1 cellular context compared by ENCODE assay signal in the genomic region with DNA sequence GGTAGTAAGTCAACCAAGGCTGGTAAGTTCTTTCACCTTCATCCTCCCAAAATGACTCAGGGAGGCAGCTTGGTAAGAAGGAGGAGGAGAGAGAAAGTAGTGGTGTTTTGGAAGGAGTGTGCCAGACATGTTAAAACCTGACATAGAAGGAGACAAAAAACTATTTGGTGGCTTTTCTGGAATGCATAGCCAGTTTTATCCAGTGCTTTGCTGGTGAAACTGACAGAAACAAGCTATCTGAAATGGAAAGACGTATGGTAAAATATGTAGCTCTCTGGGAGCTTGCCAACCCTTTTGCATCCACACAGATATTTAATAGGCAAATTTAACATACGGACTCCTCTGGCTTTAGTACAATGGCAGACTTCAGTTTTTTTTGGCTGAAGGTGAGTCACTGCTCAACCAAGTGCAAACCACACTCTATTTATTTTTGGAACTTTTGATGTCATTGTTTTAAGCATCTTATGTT.
TF ChIP-seq lines count a peak whose summit lies in the region.

No MANE protein-coding gene starts in this region.

TF ChIP-seq in GM12878, 131 proteins besides CTCF, POLR2A, EP300 and RAD21 (continued from another document and continues in another):
- TF ChIP-seq, protein P1, sequence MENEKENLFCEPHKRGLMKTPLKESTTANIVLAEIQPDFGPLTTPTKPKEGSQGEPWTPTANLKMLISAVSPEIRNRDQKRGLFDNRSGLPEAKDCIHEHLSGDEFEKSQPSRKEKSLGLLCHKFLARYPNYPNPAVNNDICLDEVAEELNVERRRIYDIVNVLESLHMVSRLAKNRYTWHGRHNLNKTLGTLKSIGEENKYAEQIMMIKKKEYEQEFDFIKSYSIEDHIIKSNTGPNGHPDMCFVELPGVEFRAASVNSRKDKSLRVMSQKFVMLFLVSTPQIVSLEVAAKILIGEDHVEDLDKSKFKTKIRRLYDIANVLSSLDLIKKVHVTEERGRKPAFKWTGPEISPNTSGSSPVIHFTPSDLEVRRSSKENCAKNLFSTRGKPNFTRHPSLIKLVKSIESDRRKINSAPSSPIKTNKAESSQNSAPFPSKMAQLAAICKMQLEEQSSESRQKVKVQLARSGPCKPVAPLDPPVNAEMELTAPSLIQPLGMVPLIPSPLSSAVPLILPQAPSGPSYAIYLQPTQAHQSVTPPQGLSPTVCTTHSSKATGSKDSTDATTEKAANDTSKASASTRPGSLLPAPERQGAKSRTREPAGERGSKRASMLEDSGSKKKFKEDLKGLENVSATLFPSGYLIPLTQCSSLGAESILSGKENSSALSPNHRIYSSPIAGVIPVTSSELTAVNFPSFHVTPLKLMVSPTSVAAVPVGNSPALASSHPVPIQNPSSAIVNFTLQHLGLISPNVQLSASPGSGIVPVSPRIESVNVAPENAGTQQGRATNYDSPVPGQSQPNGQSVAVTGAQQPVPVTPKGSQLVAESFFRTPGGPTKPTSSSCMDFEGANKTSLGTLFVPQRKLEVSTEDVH (IDR thresholded peaks at IDR 0.05; ENCODE audit: low read depth, partially characterized antibody) = no peak
- TF ChIP-seq BCL11A (IDR thresholded peaks at IDR 0.05; ENCODE audit: low read depth, low read length) (peak; percentile 56; the same call in 1 of the 2 replicates), TCF12 (IDR thresholded peaks at IDR 0.05; ENCODE audit: low read depth, low read length) (no peak), GABPA (IDR thresholded peaks at IDR 0.05; ENCODE audit: low read depth) (peak; percentile 41; the same call in 1 of the 2 replicates), CHD4 (IDR thresholded peaks at IDR 0.05) (no peak), BHLHE40 (IDR thresholded peaks at IDR 0.05; ENCODE audit: borderline replicate concordance in 1 of 2, low read depth in 2 of 2, low read length in 1 of 2) (0 out of 4 replicates have a peak, but pooled peaks have one; percentile 15 to 17), ETV6 (conservative IDR thresholded peaks at IDR 0.05 in 1 of 2, IDR thresholded peaks at IDR 0.05 in 1 of 2; ENCODE audit: borderline replicate concordance in 1 of 2, low read depth in 1 of 2) (no peak; a peak in 1 of 4 replicates), POU2F2 (IDR thresholded peaks at IDR 0.05; ENCODE audit: borderline replicate concordance, low read depth, low read length) (peak; percentile 77; the same call in 1 of the 3 replicates), SIX5 (IDR thresholded peaks at IDR 0.05; ENCODE audit: low read depth, low read length, severe bottlenecking) (no peak), ASH2L (IDR thresholded peaks at IDR 0.05; ENCODE audit: borderline replicate concordance, low read depth) (0 out of 2 replicates have a peak, but pooled peaks have one; percentile 74), NFYA (IDR thresholded peaks at IDR 0.05; ENCODE audit: borderline replicate concordance, low read depth, low read length) (no peak), RCOR1 (conservative IDR thresholded peaks at IDR 0.05; ENCODE audit: low read depth, low read length) (no peak), RFX5 (IDR thresholded peaks at IDR 0.05; ENCODE audit: low read depth, low read length) (no peak), SREBF2 (IDR thresholded peaks at IDR 0.05; ENCODE audit: low read length) (no peak), EED (IDR thresholded peaks at IDR 0.05; ENCODE audit: low read depth) (no peak), SUZ12 (IDR thresholded peaks at IDR 0.05; ENCODE audit: unreplicated experiment) (no peak), MEF2B (IDR thresholded peaks at IDR 0.05; ENCODE audit: partially characterized antibody, poor library complexity, severe bottlenecking) (peak; percentile 95), CBFB (IDR thresholded peaks at IDR 0.05; ENCODE audit: low read depth) (peak; percentile 74), PML (IDR thresholded peaks at IDR 0.05; ENCODE audit: low read length) (peak; percentile 80), FOS (IDR thresholded peaks at IDR 0.05; ENCODE audit: borderline replicate concordance, extremely low read depth, insufficient read length) (no peak), TBL1XR1 (IDR thresholded peaks at IDR 0.05; ENCODE audit: low read depth, low read length) (peak; percentile 66; the same call in 1 of the 2 replicates), NFIC (IDR thresholded peaks at IDR 0.05; ENCODE audit: low read depth, low read length) (peak; percentile 91), SUPT20H (IDR thresholded peaks at IDR 0.05; ENCODE audit: borderline replicate concordance, control insufficient read depth, low read depth, low read length) (no peak), SMARCA5 (IDR thresholded peaks at IDR 0.05) (no peak), JUND (IDR thresholded peaks at IDR 0.05; ENCODE audit: low read depth, low read length) (peak; percentile 79; the same call in 1 of the 2 replicates), NR2F1 (conservative IDR thresholded peaks at IDR 0.05) (no peak; the same call in 1 of the 2 replicates)
- TF ChIP-seq, protein P2, sequence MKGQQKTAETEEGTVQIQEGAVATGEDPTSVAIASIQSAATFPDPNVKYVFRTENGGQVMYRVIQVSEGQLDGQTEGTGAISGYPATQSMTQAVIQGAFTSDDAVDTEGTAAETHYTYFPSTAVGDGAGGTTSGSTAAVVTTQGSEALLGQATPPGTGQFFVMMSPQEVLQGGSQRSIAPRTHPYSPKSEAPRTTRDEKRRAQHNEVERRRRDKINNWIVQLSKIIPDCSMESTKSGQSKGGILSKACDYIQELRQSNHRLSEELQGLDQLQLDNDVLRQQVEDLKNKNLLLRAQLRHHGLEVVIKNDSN (IDR thresholded peaks at IDR 0.05; ENCODE audit: borderline replicate concordance, extremely low read length, insufficient read depth, low read depth, low read length) = no peak
- TF ChIP-seq, protein P3, sequence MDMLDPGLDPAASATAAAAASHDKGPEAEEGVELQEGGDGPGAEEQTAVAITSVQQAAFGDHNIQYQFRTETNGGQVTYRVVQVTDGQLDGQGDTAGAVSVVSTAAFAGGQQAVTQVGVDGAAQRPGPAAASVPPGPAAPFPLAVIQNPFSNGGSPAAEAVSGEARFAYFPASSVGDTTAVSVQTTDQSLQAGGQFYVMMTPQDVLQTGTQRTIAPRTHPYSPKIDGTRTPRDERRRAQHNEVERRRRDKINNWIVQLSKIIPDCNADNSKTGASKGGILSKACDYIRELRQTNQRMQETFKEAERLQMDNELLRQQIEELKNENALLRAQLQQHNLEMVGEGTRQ (IDR thresholded peaks at IDR 0.05; ENCODE audit: borderline replicate concordance, low read depth, low read length) = no peak
- TF ChIP-seq, protein P4, sequence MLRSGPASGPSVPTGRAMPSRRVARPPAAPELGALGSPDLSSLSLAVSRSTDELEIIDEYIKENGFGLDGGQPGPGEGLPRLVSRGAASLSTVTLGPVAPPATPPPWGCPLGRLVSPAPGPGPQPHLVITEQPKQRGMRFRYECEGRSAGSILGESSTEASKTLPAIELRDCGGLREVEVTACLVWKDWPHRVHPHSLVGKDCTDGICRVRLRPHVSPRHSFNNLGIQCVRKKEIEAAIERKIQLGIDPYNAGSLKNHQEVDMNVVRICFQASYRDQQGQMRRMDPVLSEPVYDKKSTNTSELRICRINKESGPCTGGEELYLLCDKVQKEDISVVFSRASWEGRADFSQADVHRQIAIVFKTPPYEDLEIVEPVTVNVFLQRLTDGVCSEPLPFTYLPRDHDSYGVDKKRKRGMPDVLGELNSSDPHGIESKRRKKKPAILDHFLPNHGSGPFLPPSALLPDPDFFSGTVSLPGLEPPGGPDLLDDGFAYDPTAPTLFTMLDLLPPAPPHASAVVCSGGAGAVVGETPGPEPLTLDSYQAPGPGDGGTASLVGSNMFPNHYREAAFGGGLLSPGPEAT (IDR thresholded peaks at IDR 0.05; ENCODE audit: low read depth) = peak; percentile 48; the same call in 1 of the 2 replicates
- TF ChIP-seq, protein P5, sequence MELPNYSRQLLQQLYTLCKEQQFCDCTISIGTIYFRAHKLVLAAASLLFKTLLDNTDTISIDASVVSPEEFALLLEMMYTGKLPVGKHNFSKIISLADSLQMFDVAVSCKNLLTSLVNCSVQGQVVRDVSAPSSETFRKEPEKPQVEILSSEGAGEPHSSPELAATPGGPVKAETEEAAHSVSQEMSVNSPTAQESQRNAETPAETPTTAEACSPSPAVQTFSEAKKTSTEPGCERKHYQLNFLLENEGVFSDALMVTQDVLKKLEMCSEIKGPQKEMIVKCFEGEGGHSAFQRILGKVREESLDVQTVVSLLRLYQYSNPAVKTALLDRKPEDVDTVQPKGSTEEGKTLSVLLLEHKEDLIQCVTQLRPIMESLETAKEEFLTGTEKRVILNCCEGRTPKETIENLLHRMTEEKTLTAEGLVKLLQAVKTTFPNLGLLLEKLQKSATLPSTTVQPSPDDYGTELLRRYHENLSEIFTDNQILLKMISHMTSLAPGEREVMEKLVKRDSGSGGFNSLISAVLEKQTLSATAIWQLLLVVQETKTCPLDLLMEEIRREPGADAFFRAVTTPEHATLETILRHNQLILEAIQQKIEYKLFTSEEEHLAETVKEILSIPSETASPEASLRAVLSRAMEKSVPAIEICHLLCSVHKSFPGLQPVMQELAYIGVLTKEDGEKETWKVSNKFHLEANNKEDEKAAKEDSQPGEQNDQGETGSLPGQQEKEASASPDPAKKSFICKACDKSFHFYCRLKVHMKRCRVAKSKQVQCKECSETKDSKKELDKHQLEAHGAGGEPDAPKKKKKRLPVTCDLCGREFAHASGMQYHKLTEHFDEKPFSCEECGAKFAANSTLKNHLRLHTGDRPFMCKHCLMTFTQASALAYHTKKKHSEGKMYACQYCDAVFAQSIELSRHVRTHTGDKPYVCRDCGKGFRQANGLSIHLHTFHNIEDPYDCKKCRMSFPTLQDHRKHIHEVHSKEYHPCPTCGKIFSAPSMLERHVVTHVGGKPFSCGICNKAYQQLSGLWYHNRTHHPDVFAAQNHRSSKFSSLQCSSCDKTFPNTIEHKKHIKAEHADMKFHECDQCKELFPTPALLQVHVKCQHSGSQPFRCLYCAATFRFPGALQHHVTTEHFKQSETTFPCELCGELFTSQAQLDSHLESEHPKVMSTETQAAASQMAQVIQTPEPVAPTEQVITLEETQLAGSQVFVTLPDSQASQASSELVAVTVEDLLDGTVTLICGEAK (IDR thresholded peaks at IDR 0.05; ENCODE audit: borderline replicate concordance) = no peak
- TF ChIP-seq, protein P6, sequence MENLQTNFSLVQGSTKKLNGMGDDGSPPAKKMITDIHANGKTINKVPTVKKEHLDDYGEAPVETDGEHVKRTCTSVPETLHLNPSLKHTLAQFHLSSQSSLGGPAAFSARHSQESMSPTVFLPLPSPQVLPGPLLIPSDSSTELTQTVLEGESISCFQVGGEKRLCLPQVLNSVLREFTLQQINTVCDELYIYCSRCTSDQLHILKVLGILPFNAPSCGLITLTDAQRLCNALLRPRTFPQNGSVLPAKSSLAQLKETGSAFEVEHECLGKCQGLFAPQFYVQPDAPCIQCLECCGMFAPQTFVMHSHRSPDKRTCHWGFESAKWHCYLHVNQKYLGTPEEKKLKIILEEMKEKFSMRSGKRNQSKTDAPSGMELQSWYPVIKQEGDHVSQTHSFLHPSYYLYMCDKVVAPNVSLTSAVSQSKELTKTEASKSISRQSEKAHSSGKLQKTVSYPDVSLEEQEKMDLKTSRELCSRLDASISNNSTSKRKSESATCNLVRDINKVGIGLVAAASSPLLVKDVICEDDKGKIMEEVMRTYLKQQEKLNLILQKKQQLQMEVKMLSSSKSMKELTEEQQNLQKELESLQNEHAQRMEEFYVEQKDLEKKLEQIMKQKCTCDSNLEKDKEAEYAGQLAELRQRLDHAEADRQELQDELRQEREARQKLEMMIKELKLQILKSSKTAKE (IDR thresholded peaks at IDR 0.05; ENCODE audit: low read depth, poor library complexity, severe bottlenecking) = peak; percentile 90
- TF ChIP-seq, protein P7, sequence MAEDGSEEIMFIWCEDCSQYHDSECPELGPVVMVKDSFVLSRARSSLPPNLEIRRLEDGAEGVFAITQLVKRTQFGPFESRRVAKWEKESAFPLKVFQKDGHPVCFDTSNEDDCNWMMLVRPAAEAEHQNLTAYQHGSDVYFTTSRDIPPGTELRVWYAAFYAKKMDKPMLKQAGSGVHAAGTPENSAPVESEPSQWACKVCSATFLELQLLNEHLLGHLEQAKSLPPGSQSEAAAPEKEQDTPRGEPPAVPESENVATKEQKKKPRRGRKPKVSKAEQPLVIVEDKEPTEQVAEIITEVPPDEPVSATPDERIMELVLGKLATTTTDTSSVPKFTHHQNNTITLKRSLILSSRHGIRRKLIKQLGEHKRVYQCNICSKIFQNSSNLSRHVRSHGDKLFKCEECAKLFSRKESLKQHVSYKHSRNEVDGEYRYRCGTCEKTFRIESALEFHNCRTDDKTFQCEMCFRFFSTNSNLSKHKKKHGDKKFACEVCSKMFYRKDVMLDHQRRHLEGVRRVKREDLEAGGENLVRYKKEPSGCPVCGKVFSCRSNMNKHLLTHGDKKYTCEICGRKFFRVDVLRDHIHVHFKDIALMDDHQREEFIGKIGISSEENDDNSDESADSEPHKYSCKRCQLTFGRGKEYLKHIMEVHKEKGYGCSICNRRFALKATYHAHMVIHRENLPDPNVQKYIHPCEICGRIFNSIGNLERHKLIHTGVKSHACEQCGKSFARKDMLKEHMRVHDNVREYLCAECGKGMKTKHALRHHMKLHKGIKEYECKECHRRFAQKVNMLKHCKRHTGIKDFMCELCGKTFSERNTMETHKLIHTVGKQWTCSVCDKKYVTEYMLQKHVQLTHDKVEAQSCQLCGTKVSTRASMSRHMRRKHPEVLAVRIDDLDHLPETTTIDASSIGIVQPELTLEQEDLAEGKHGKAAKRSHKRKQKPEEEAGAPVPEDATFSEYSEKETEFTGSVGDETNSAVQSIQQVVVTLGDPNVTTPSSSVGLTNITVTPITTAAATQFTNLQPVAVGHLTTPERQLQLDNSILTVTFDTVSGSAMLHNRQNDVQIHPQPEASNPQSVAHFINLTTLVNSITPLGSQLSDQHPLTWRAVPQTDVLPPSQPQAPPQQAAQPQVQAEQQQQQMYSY (CRISPR knock-in tag; IDR thresholded peaks at IDR 0.05) = no peak
- TF ChIP-seq, protein P8, sequence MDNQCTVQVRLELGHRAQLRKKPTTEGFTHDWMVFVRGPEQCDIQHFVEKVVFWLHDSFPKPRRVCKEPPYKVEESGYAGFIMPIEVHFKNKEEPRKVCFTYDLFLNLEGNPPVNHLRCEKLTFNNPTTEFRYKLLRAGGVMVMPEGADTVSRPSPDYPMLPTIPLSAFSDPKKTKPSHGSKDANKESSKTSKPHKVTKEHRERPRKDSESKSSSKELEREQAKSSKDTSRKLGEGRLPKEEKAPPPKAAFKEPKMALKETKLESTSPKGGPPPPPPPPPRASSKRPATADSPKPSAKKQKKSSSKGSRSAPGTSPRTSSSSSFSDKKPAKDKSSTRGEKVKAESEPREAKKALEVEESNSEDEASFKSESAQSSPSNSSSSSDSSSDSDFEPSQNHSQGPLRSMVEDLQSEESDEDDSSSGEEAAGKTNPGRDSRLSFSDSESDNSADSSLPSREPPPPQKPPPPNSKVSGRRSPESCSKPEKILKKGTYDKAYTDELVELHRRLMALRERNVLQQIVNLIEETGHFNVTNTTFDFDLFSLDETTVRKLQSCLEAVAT (IDR thresholded peaks at IDR 0.05) = 0 out of 2 replicates have a peak, but pooled peaks have one; percentile 55
- TF ChIP-seq, protein P9, sequence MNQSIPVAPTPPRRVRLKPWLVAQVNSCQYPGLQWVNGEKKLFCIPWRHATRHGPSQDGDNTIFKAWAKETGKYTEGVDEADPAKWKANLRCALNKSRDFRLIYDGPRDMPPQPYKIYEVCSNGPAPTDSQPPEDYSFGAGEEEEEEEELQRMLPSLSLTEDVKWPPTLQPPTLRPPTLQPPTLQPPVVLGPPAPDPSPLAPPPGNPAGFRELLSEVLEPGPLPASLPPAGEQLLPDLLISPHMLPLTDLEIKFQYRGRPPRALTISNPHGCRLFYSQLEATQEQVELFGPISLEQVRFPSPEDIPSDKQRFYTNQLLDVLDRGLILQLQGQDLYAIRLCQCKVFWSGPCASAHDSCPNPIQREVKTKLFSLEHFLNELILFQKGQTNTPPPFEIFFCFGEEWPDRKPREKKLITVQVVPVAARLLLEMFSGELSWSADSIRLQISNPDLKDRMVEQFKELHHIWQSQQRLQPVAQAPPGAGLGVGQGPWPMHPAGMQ (IDR thresholded peaks at IDR 0.05; ENCODE audit: borderline replicate concordance) = no peak
